ENCODE assay signal across 7 cellular contexts in genomic region chr1:32351859-32352745, GRCh38. TPM values are rescaled to one million over a fixed set of nuclear protein-coding genes. Genes with fewer than 3 reads are reported as not detected.
DNase-seq lines count a peak whose midpoint lies in the region; ATAC-seq and TF ChIP-seq lines count a peak whose summit lies in the region.

No MANE protein-coding gene starts in this region.

- H3K27me3 Mint-ChIP-seq in activated CD4-positive, alpha-beta memory T cell treated with anti-CD3 and anti-CD28 coated beads for 36 hours: no peaks in the 10 kb centered on the region
- no peaks in the 10 kb centered on the region for H3K27me3 Mint-ChIP-seq in osteocyte (ENCODE audit: unreplicated experiment)

- POLR2A ChIA-PET in activated CD4-positive, alpha-beta memory T cell treated with anti-CD3 and anti-CD28 coated beads for 36 hours (lab: Charles Lee): interaction anchor here (0.9 to 2.4 kb wide), 4 partner anchors 16 to 299 kb away, joined by 3 to 9 read pairs (median 4); partner anchors contain the start of genes BSDC1, MARCKSL1 and RBBP4

- no peaks in the 10 kb centered on the region for H3K36me3 Mint-ChIP-seq in activated CD4-positive, alpha-beta memory T cell treated with anti-CD3 and anti-CD28 coated beads for 36 hours
- peaks cover 17% of the 10 kb centered on the region for H3K36me3 Mint-ChIP-seq in osteocyte (ENCODE audit: unreplicated experiment)

- peak; percentile 28 for TF ChIP-seq CTCF in osteocyte (IDR thresholded peaks at IDR 0.05)

- no peak overlapping the region for H3K27ac Mint-ChIP-seq in activated CD4-positive, alpha-beta memory T cell treated with anti-CD3 and anti-CD28 coated beads for 36 hours
- H3K27ac Mint-ChIP-seq in osteocyte (ENCODE audit: unreplicated experiment): peak overlapping the region; percentile 71

- peak overlapping the region; percentile 54 for H3K4me3 Mint-ChIP-seq in activated CD4-positive, alpha-beta memory T cell treated with anti-CD3 and anti-CD28 coated beads for 36 hours
- H3K4me3 Mint-ChIP-seq in osteocyte (ENCODE audit: unreplicated experiment): peak overlapping the region; percentile 75

- intact Hi-C loops in activated CD4-positive, alpha-beta memory T cell treated with anti-CD3 and anti-CD28 coated beads for 36 hours (cut with micrococcal nuclease): loop anchor here (1.0 kb wide), 2 partner anchors 13 to 244 kb away; partner anchors contain the start of gene KPNA6
- intact Hi-C loops in Right ventricle myocardium superior (cut with DNase I): loop anchor here (5.0 kb wide), 1 partner anchor 40 kb away; the partner anchor contains the start of gene BSDC1

- CTCF ChIA-PET in activated CD4-positive, alpha-beta memory T cell treated with anti-CD3 and anti-CD28 coated beads for 36 hours (lab: Charles Lee): interaction anchor here (1.0 to 3.3 kb wide), 5 partner anchors 15 to 136 kb away, joined by 3 to 18 read pairs (median 6); partner anchors contain the start of gene MARCKSL1

- peaks cover 4% of the 10 kb centered on the region for H3K9me3 Mint-ChIP-seq in activated CD4-positive, alpha-beta memory T cell treated with anti-CD3 and anti-CD28 coated beads for 36 hours
- H3K9me3 Mint-ChIP-seq in osteocyte (ENCODE audit: unreplicated experiment): no peaks in the 10 kb centered on the region

- peak; percentile 4 for ATAC-seq in HG03045 (IDR thresholded peaks at IDR 0.05; ENCODE audit: unreplicated experiment)
- peak; percentile 36 for ATAC-seq in Right ventricle myocardium superior (ENCODE audit: poor library complexity)
- ATAC-seq in HG02623 (IDR thresholded peaks at IDR 0.05; ENCODE audit: unreplicated experiment): no peak

- DNase-seq in ELR (ENCODE audit: low read depth): peak; percentile 71
- DNase-seq in activated CD4-positive, alpha-beta memory T cell treated with anti-CD3 and anti-CD28 coated beads for 36 hours: no peak
- peak; percentile 75 for DNase-seq in Right ventricle myocardium superior
- peak; percentile 86 for DNase-seq in osteocyte (ENCODE audit: extremely low spot score, unreplicated experiment)
- DNase-seq in NCI-H2171 treated with DMSO at 0.1 percent for 48 hours (lab: John Stamatoyannopoulos, UW): no peak

- peaks cover 34% of the 10 kb centered on the region for H3K4me1 Mint-ChIP-seq in activated CD4-positive, alpha-beta memory T cell treated with anti-CD3 and anti-CD28 coated beads for 36 hours (ENCODE audit: low read depth)
- peaks cover 42% of the 10 kb centered on the region for H3K4me1 Mint-ChIP-seq in osteocyte (ENCODE audit: unreplicated experiment)

RNA-seq across cellular contexts. Expression of gene FAM229A, which starts 10.2 kb away (rescaled TPM):
- 1 to 10 TPM; 3.6 to 4.2 TPM for total RNA-seq in activated CD4-positive, alpha-beta memory T cell treated with anti-CD3 and anti-CD28 coated beads for 36 hours
- 1.7 TPM for total RNA-seq in Right ventricle myocardium superior
- total RNA-seq in osteocyte: 8.5 and 8.8 TPM in 2 replicates

RNA-seq across cellular contexts. Expression of gene TSSK3, which starts 10.2 kb away (rescaled TPM):
- total RNA-seq in activated CD4-positive, alpha-beta memory T cell treated with anti-CD3 and anti-CD28 coated beads for 36 hours: under 1 TPM; 0.69 to 0.90 TPM
- total RNA-seq in Right ventricle myocardium superior: 1.0 TPM
- total RNA-seq in osteocyte: 3.5 and 4.4 TPM in 2 replicates

RNA-seq across cellular contexts. Expression of gene MARCKSL1, which starts 16.1 kb away (rescaled TPM):
- 10 to 100 TPM; 13.1 to 14.6 TPM for total RNA-seq in activated CD4-positive, alpha-beta memory T cell treated with anti-CD3 and anti-CD28 coated beads for 36 hours
- 16.1 TPM for total RNA-seq in Right ventricle myocardium superior
- total RNA-seq in osteocyte: 169 TPM in 2 replicates

RNA-seq across cellular contexts. Expression of gene BSDC1, which starts 42.1 kb away (rescaled TPM):
- total RNA-seq in activated CD4-positive, alpha-beta memory T cell treated with anti-CD3 and anti-CD28 coated beads for 36 hours: 10 to 100 TPM; 32.1 to 33.2 TPM
- total RNA-seq in Right ventricle myocardium superior (43.7 TPM), osteocyte (71.2 and 77.4 TPM in 2 replicates)

Comparison
In these comparisons a context has a peak if more than half of its experiments do, and no peak if none do; other contexts are left out.
1. DNase-seq: peak in ELR (single experiment), Right ventricle myocardium superior (single experiment) and osteocyte (single experiment); none in activated CD4-positive, alpha-beta memory T cell treated with anti-CD3 and anti-CD28 coated beads for 36 hours (single experiment) and NCI-H2171 treated with DMSO at 0.1 percent for 48 hours (single experiment).